ENCODE assay signal across 27 cellular contexts in genomic region chr16:54169112-54169511, GRCh38.
"Had no signal": no experiment of that assay in that cellular context is flagged by ENCODE, and none has a peak within 500 bp of the region (broad histone marks: within the 10 kb centered on the region; RNA-seq: fewer than 3 reads in every experiment).

No MANE protein-coding gene starts in this region.

- DNase-seq: stimulated activated CD4-positive, alpha-beta T cell treated with anti-CD3 and anti-CD28 coated beads, Interleukin-2, amount 100 ng/mL, for 48 hours; stimulated activated CD4-positive, alpha-beta T cell treated with anti-CD3 and anti-CD28 coated beads, Interleukin-4, amount 100 ng/mL, for 1 hour; stimulated activated CD4-positive, alpha-beta T cell treated with anti-CD3 and anti-CD28 coated beads, Interleukin-4, amount 100 ng/mL, for 24 hours; stimulated activated CD4-positive, alpha-beta T cell treated with anti-CD3 and anti-CD28 coated beads, Interleukin-4, amount 100 ng/mL, for 4 hours; stimulated activated CD8-positive, alpha-beta memory T cell treated with anti-CD3 and anti-CD28 coated beads, Interleukin-4, amount 100 ng/mL, for 48 hours; stimulated activated naive B cell treated with anti-CD40 and anti-IgM and Interleukin-4, amounts not matched to agents 10 μg/mL and 1 μg/mL and 100 μg/mL, for 72 hours; stimulated activated naive CD4-positive, alpha-beta T cell; stimulated activated naive CD4-positive, alpha-beta T cell treated with Interleukin-2 at 50 U/mL for 16 hours; stimulated activated naive CD8-positive, alpha-beta T cell treated with anti-CD3 and anti-CD28 coated beads, Interleukin-15, amount 100 ng/mL, for 72 hours; stimulated activated naive CD8-positive, alpha-beta T cell treated with anti-CD3 and anti-CD28 coated beads, Interleukin-15, Interleukin-2, amounts not matched to agents 100 U/mL and 50 U/mL, for 24 hours; stomach; substantia nigra; testis; thyroid gland; tibial artery; transverse colon; trophoblast cell; upper lobe of left lung; upper lobe of right lung; uterus had no signal

- H3K27me3 ChIP-seq: testis, thyroid gland, upper lobe of left lung, upper lobe of right lung, uterus, vagina had no signal

- ATAC-seq: stimulated activated effector memory CD8-positive, alpha-beta T cell treated with anti-CD3 and anti-CD28 coated beads, Interleukin-12 subunit alpha, Interleukin-12 subunit beta, amount 100 ng/mL, for 72 hours; stimulated activated memory B cell treated with anti-CD40 and anti-IgM and Interleukin-4, amounts not matched to agents 10 μg/mL and 1 μg/mL and 100 μg/mL, for 72 hours; stimulated activated naive B cell treated with anti-CD40 and anti-IgM and Interleukin-4, amounts not matched to agents 10 μg/mL and 1 μg/mL and 100 μg/mL, for 72 hours; stimulated activated naive CD8-positive, alpha-beta T cell treated with anti-CD3 and anti-CD28 coated beads, Interleukin-15, amount 100 ng/mL, for 72 hours; stimulated activated naive CD8-positive, alpha-beta T cell treated with anti-CD3 and anti-CD28 coated beads, Interleukin-15, Interleukin-2, amounts not matched to agents 100 U/mL and 50 U/mL, for 24 hours; upper lobe of right lung had no signal

- H3K9me3 ChIP-seq: stomach, suprapubic skin, testis, thoracic aorta, thyroid gland, tibial artery, tibial nerve, transverse colon, upper lobe of left lung, upper lobe of right lung, uterus, vagina had no signal

- H3K36me3 ChIP-seq: stomach, suprapubic skin, thoracic aorta, thyroid gland, tibial artery, tibial nerve, transverse colon, upper lobe of left lung, upper lobe of right lung, uterus, vagina had no signal

- H3K4me3 ChIP-seq: stomach, suprapubic skin, testis, thoracic aorta, thyroid gland, tibial artery, tibial nerve, transverse colon, upper lobe of left lung, upper lobe of right lung, uterus, vagina had no signal

- H3K4me1 ChIP-seq: testis, thyroid gland, tibial artery, uterus, vagina had no signal

- FAIRE-seq: urothelium cell line had no signal

- H3K27ac ChIP-seq: stomach, suprapubic skin, testis, thoracic aorta, thyroid gland, tibial artery, tibial nerve, transverse colon, upper lobe of left lung, upper lobe of right lung, uterus, vagina had no signal
